In genomic region chrX:30572004-30572403, GRCh38 we compare ENCODE assay signal across 15 cellular contexts. TPM values are rescaled to one million over a fixed set of nuclear protein-coding genes. Genes with fewer than 3 reads are reported as not detected.
DNase-seq lines count a peak whose midpoint lies in the region; ATAC-seq and TF ChIP-seq lines count a peak whose summit lies in the region.
"Had no signal": no experiment of that assay in that cellular context is flagged by ENCODE, and none has a peak within 500 bp of the region (broad histone marks: within the 10 kb centered on the region; RNA-seq: fewer than 3 reads in every experiment).

No MANE protein-coding gene starts in this region.

- no peak for TF ChIP-seq CTCF in right lobe of liver (IDR thresholded peaks at IDR 0.05)
- TF ChIP-seq CTCF in neural progenitor cell (IDR thresholded peaks at IDR 0.05), result no peak

- H3K4me3 ChIP-seq in right lobe of liver, result peak overlapping the region in 1 of 3 donors; percentile 1
- H3K4me3 ChIP-seq in neural progenitor cell, result no peak overlapping the region
- H3K4me3 ChIP-seq: sigmoid colon had no signal

- no peaks in the 10 kb centered on the region for H3K27me3 Mint-ChIP-seq in neural progenitor cell (ENCODE audit: insufficient read depth, low read depth)
- H3K27me3 Mint-ChIP-seq: activated CD4-positive, alpha-beta memory T cell treated with anti-CD3 and anti-CD28 coated beads, Interleukin-2, amount 10 ng/mL, durations not matched to agents 7 days and 5 days had no signal

- no peaks in the 10 kb centered on the region for H3K9me3 Mint-ChIP-seq in neural progenitor cell
- H3K9me3 Mint-ChIP-seq: activated CD4-positive, alpha-beta memory T cell treated with anti-CD3 and anti-CD28 coated beads, Interleukin-2, amount 10 ng/mL, durations not matched to agents 7 days and 5 days; natural killer cell had no signal

- H4K20me1 ChIP-seq in neural progenitor cell (ENCODE audit: low read depth), result no peaks in the 10 kb centered on the region

- no peaks in the 10 kb centered on the region for H3F3A ChIP-seq in neural progenitor cell (ENCODE audit: low read depth)

- H2AFZ ChIP-seq in neural progenitor cell (replicated peaks), result no peak overlapping the region

- ATAC-seq in GM18861 (IDR thresholded peaks at IDR 0.05; ENCODE audit: unreplicated experiment), result peak; percentile 50
- ATAC-seq in GM21576 (IDR thresholded peaks at IDR 0.05; ENCODE audit: unreplicated experiment), result peak; percentile 32
- ATAC-seq in HG03575 (IDR thresholded peaks at IDR 0.05; ENCODE audit: extremely low read depth, insufficient number of reproducible peaks, low FRiP score, unreplicated experiment), result peak; percentile 25
- ATAC-seq in right lobe of liver, result peak; percentile 57 to 81 (median 68)
- ATAC-seq in HG03565 (IDR thresholded peaks at IDR 0.05; ENCODE audit: unreplicated experiment), result no peak
- ATAC-seq: natural killer cell had no signal

- H3K27ac Mint-ChIP-seq in neural progenitor cell, result no peak overlapping the region
- H3K27ac Mint-ChIP-seq: activated CD4-positive, alpha-beta memory T cell treated with anti-CD3 and anti-CD28 coated beads, Interleukin-2, amount 10 ng/mL, durations not matched to agents 7 days and 5 days had no signal

- H3K4me1 ChIP-seq in right lobe of liver, result peaks cover 0 to 12% (median 5%) of the 10 kb centered on the region in 4 donors
- no peaks in the 10 kb centered on the region for H3K4me1 ChIP-seq in neural progenitor cell
- H3K4me1 ChIP-seq: BE2C, sigmoid colon had no signal

- no peaks in the 10 kb centered on the region for H3K27me3 ChIP-seq in right lobe of liver
- H3K27me3 ChIP-seq in neural progenitor cell, result no peaks in the 10 kb centered on the region
- H3K27me3 ChIP-seq: BE2C, sigmoid colon had no signal

- no peak for TF ChIP-seq POLR2A in right lobe of liver (IDR thresholded peaks at IDR 0.05)

- no peak overlapping the region for H3K9ac ChIP-seq in neural progenitor cell

- no peaks in the 10 kb centered on the region for H3K79me2 ChIP-seq in neural progenitor cell (ENCODE audit: low read depth)

- H3K27ac ChIP-seq in right lobe of liver (peak overlapping the region; percentile 41 to 75 (median 63)), neural progenitor cell (no peak overlapping the region)
- H3K27ac ChIP-seq: sigmoid colon had no signal

- no peak overlapping the region for H3K4me2 ChIP-seq in neural progenitor cell

- H3K36me3 ChIP-seq in right lobe of liver (no peaks in the 10 kb centered on the region), neural progenitor cell (no peaks in the 10 kb centered on the region)
- H3K36me3 ChIP-seq: BE2C, sigmoid colon had no signal

- H3K9me3 ChIP-seq in right lobe of liver (no peaks in the 10 kb centered on the region), neural progenitor cell (ENCODE audit: low read depth) (no peaks in the 10 kb centered on the region)
- H3K9me3 ChIP-seq: BE2C, sigmoid colon had no signal

- no peak overlapping the region for H3K4me3 Mint-ChIP-seq in neural progenitor cell
- H3K4me3 Mint-ChIP-seq: activated CD4-positive, alpha-beta memory T cell treated with anti-CD3 and anti-CD28 coated beads, Interleukin-2, amount 10 ng/mL, durations not matched to agents 7 days and 5 days; natural killer cell had no signal

- no peaks in the 10 kb centered on the region for H3K4me1 Mint-ChIP-seq in neural progenitor cell

- WGBS in right lobe of liver (ENCODE audit: insufficient coverage, low coverage, low lambda C conversion rate, missing lambda C conversion rate), result 9% methylated on average over 1 of the region's 1 CpG

- intact Hi-C loops in right lobe of liver (cut with DNase I), result no loop called here

- no peaks in the 10 kb centered on the region for H3K36me3 Mint-ChIP-seq in neural progenitor cell
- H3K36me3 Mint-ChIP-seq: natural killer cell had no signal

- DNase-seq in right lobe of liver, result no peak
- DNase-seq in neural progenitor cell (ENCODE audit: low spot score), result no peak
- no peak for DNase-seq in midbrain (lab: John Stamatoyannopoulos, UW)
- DNase-seq in SHP77 treated with DMSO at 0.1 percent for 48 hours (lab: John Stamatoyannopoulos, UW), result no peak
- DNase-seq: activated CD4-positive, alpha-beta memory T cell treated with anti-CD3 and anti-CD28 coated beads, Interleukin-2, amount 10 ng/mL, durations not matched to agents 7 days and 5 days; BE2C; EL; MV-4-11; natural killer cell; NCI-H345; sigmoid colon had no signal

RNA-seq across cellular contexts. Expression of gene TASL, which starts 5.6 kb away (rescaled TPM):
- 1 to 10 TPM in 1 of 6 experiments, under 1 TPM in 4, not detected in 1; 0.35 to 1.3 (median 0.50) TPM for total RNA-seq in right lobe of liver
- not detected in 2 replicates for total RNA-seq in neural progenitor cell (ENCODE audit: low replicate concordance)
